Comparison of ENCODE assay signal across 1 cellular context in genomic region chr14:99603471-99603933, GRCh38.
A peak's percentile ranks its signal among the peaks of the same experiment; 100 is the strongest.
TF ChIP-seq lines count a peak whose summit lies in the region.

No MANE protein-coding gene starts in this region.

TF ChIP-seq in HepG2, 621 proteins besides CTCF, POLR2A, EP300 and RAD21 (continued from another document and continues in another):
- TF ChIP-seq MAFK (conservative IDR thresholded peaks at IDR 0.05 in 1 of 2, IDR thresholded peaks at IDR 0.05 in 1 of 2; ENCODE audit: low read length in 2 of 2) (no peak), ZNF512 (CRISPR knock-in tag; IDR thresholded peaks at IDR 0.05) (no peak), ZNF556 (CRISPR knock-in tag; IDR thresholded peaks at IDR 0.05; ENCODE audit: borderline replicate concordance) (no peak), ESRRA (CRISPR knock-in tag; IDR thresholded peaks at IDR 0.05; ENCODE audit: low read depth) (peak; percentile 30; the same call in 1 of the 2 replicates), CCAR2 (optimal IDR thresholded peaks at IDR 0.05; ENCODE audit: low read depth, low read length) (no peak), SALL1 (CRISPR knock-in tag; IDR thresholded peaks at IDR 0.05) (peak; percentile 94), BHLHE40 (IDR thresholded peaks at IDR 0.05; ENCODE audit: low read length) (peak; percentile 11; the same call in 1 of the 2 replicates), RFXAP (CRISPR knock-in tag; IDR thresholded peaks at IDR 0.05; ENCODE audit: borderline replicate concordance) (peak; percentile 91; the same call in 1 of the 2 replicates), ZNF589 (CRISPR knock-in tag; conservative IDR thresholded peaks at IDR 0.05) (peak; percentile 94), THYN1 (CRISPR knock-in tag; IDR thresholded peaks at IDR 0.05; ENCODE audit: borderline replicate concordance, low read depth) (no peak), ZNF850 (CRISPR knock-in tag; conservative IDR thresholded peaks at IDR 0.05) (no peak), ARNTL (CRISPR knock-in tag; IDR thresholded peaks at IDR 0.05) (peak; percentile 38), MEIS2 (CRISPR knock-in tag; IDR thresholded peaks at IDR 0.05) (peak; percentile 95), NCOA1 (CRISPR knock-in tag; IDR thresholded peaks at IDR 0.05) (no peak), ZNF614 (CRISPR knock-in tag; IDR thresholded peaks at IDR 0.05; ENCODE audit: borderline replicate concordance) (no peak), ZBTB8A (CRISPR knock-in tag; IDR thresholded peaks at IDR 0.05; ENCODE audit: borderline replicate concordance, low read depth) (no peak), RFX1 (IDR thresholded peaks at IDR 0.05) (no peak), CENPBD1 (CRISPR knock-in tag; IDR thresholded peaks at IDR 0.05; ENCODE audit: borderline replicate concordance, low read depth) (peak; percentile 48; the same call in 1 of the 2 replicates), PCBP1 (IDR thresholded peaks at IDR 0.05; ENCODE audit: borderline replicate concordance, low read depth, low read length) (no peak), ZNF17 (CRISPR knock-in tag; IDR thresholded peaks at IDR 0.05) (0 out of 2 replicates have a peak, but pooled peaks have one; percentile 74), AHDC1 (CRISPR knock-in tag; IDR thresholded peaks at IDR 0.05; ENCODE audit: borderline replicate concordance) (no peak; the same call in 1 of the 2 replicates), CEBPB (IDR thresholded peaks at IDR 0.05; ENCODE audit: borderline replicate concordance, low read depth, low read length) (no peak), NFKBIZ (CRISPR knock-in tag; IDR thresholded peaks at IDR 0.05) (0 out of 2 replicates have a peak, but pooled peaks have one; percentile 24), FUBP1 (CRISPR knock-in tag; IDR thresholded peaks at IDR 0.05; ENCODE audit: borderline replicate concordance) (no peak), JUNB (CRISPR knock-in tag; IDR thresholded peaks at IDR 0.05; ENCODE audit: borderline replicate concordance) (peak; percentile 83), ZNF143 (CRISPR knock-in tag; IDR thresholded peaks at IDR 0.05) (peak; percentile 61), SP2 (CRISPR knock-in tag; IDR thresholded peaks at IDR 0.05) (peak; percentile 51; the same call in 1 of the 2 replicates), ZFP37 (CRISPR knock-in tag; IDR thresholded peaks at IDR 0.05; ENCODE audit: borderline replicate concordance) (peak; percentile 98), ZBTB1 (CRISPR knock-in tag; IDR thresholded peaks at IDR 0.05; ENCODE audit: borderline replicate concordance) (no peak), ZNF432 (CRISPR knock-in tag; IDR thresholded peaks at IDR 0.05; ENCODE audit: borderline replicate concordance) (no peak), FOSL2 (CRISPR knock-in tag; IDR thresholded peaks at IDR 0.05) (0 out of 2 replicates have a peak, but pooled peaks have one; percentile 12), TIGD3 (CRISPR knock-in tag; IDR thresholded peaks at IDR 0.05; ENCODE audit: borderline replicate concordance) (no peak), SMC3 (IDR thresholded peaks at IDR 0.05; ENCODE audit: low read length) (no peak), REL (CRISPR knock-in tag; conservative IDR thresholded peaks at IDR 0.05) (peak; percentile 97), JUND (CRISPR knock-in tag; IDR thresholded peaks at IDR 0.05) (peak; percentile 44; the same call in 1 of the 2 replicates), ZFP36 (IDR thresholded peaks at IDR 0.05; ENCODE audit: borderline replicate concordance, low read depth, low read length, partially characterized antibody) (no peak), PRPF4 (IDR thresholded peaks at IDR 0.05; ENCODE audit: low read depth, low read length, poor library complexity, severe bottlenecking) (no peak), ZKSCAN1 (IDR thresholded peaks at IDR 0.05; ENCODE audit: low read length) (no peak), ZFAT (CRISPR knock-in tag; conservative IDR thresholded peaks at IDR 0.05) (peak; percentile 88), RAD51 (IDR thresholded peaks at IDR 0.05; ENCODE audit: borderline replicate concordance) (no peak)
- TF ChIP-seq, protein P1, sequence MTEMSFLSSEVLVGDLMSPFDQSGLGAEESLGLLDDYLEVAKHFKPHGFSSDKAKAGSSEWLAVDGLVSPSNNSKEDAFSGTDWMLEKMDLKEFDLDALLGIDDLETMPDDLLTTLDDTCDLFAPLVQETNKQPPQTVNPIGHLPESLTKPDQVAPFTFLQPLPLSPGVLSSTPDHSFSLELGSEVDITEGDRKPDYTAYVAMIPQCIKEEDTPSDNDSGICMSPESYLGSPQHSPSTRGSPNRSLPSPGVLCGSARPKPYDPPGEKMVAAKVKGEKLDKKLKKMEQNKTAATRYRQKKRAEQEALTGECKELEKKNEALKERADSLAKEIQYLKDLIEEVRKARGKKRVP (CRISPR knock-in tag; IDR thresholded peaks at IDR 0.05) = peak in 1 of 2 experiments; percentile 69; a peak in 2 of 4 replicates
- TF ChIP-seq, protein P2, sequence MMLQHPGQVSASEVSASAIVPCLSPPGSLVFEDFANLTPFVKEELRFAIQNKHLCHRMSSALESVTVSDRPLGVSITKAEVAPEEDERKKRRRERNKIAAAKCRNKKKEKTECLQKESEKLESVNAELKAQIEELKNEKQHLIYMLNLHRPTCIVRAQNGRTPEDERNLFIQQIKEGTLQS (CRISPR knock-in tag; IDR thresholded peaks at IDR 0.05) = peak; percentile 79; the same call in 1 of the 2 replicates
- TF ChIP-seq, protein P3, sequence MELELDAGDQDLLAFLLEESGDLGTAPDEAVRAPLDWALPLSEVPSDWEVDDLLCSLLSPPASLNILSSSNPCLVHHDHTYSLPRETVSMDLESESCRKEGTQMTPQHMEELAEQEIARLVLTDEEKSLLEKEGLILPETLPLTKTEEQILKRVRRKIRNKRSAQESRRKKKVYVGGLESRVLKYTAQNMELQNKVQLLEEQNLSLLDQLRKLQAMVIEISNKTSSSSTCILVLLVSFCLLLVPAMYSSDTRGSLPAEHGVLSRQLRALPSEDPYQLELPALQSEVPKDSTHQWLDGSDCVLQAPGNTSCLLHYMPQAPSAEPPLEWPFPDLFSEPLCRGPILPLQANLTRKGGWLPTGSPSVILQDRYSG (CRISPR knock-in tag; IDR thresholded peaks at IDR 0.05) = peak; percentile 99
- TF ChIP-seq, protein P4, sequence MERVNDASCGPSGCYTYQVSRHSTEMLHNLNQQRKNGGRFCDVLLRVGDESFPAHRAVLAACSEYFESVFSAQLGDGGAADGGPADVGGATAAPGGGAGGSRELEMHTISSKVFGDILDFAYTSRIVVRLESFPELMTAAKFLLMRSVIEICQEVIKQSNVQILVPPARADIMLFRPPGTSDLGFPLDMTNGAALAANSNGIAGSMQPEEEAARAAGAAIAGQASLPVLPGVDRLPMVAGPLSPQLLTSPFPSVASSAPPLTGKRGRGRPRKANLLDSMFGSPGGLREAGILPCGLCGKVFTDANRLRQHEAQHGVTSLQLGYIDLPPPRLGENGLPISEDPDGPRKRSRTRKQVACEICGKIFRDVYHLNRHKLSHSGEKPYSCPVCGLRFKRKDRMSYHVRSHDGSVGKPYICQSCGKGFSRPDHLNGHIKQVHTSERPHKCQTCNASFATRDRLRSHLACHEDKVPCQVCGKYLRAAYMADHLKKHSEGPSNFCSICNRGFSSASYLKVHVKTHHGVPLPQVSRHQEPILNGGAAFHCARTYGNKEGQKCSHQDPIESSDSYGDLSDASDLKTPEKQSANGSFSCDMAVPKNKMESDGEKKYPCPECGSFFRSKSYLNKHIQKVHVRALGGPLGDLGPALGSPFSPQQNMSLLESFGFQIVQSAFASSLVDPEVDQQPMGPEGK (CRISPR knock-in tag; IDR thresholded peaks at IDR 0.05) = no peak
